Comparison of ENCODE assay signal across 23 cellular contexts in genomic region chr3:171506743-171507319, GRCh38. TPM values are rescaled to one million over a fixed set of nuclear protein-coding genes. Genes with fewer than 3 reads are reported as not detected.
DNase-seq lines count a peak whose midpoint lies in the region; ATAC-seq, FAIRE-seq and TF ChIP-seq lines count a peak whose summit lies in the region.
"Had no signal": no experiment of that assay in that cellular context is flagged by ENCODE, and none has a peak within 500 bp of the region (broad histone marks: within the 10 kb centered on the region; RNA-seq: fewer than 3 reads in every experiment).

No MANE protein-coding gene starts in this region.

- intact Hi-C loops in K562 (cut with micrococcal nuclease): no loop called here
- intact Hi-C loops in activated CD4-positive, alpha-beta T cell treated with anti-CD3 and anti-CD28 coated beads, Interleukin-2, amount 10 ng/mL, durations not matched to agents 24 days and 14 days (cut with micrococcal nuclease): no loop called here

- no peak for ATAC-seq in K562
- ATAC-seq: GM23338 had no signal

- TF ChIP-seq RAD21 in K562 (CRISPR knock-in tag; conservative IDR thresholded peaks at IDR 0.05 in 1 of 2, IDR thresholded peaks at IDR 0.05 in 1 of 2): no peak

- H2AFZ ChIP-seq in ACC112 (ENCODE audit: low read length, unreplicated experiment) (no peak overlapping the region), K562 (ENCODE audit: low read depth, low read length) (no peak overlapping the region)
- H2AFZ ChIP-seq: GM23338, PC-9 had no signal

- no peaks in the 10 kb centered on the region for H3K36me3 Mint-ChIP-seq in activated CD4-positive, alpha-beta T cell treated with anti-CD3 and anti-CD28 coated beads, Interleukin-2, amount 10 ng/mL, durations not matched to agents 24 days and 14 days (ENCODE audit: low read depth)

- H3K4me2 ChIP-seq in K562 (ENCODE audit: insufficient read depth, low read length): no peak overlapping the region
- H3K4me2 ChIP-seq: GM23338, PC-9 had no signal

- H3K27me3 ChIP-seq in ACC112 (ENCODE audit: insufficient read depth, low read length) (no peaks in the 10 kb centered on the region), K562 (ENCODE audit: control insufficient read depth in 2 of 2, insufficient read depth in 2 of 2, low read length in 2 of 2) (no peaks in the 10 kb centered on the region), H7 (ENCODE audit: control insufficient read depth, insufficient read depth, low read length) (no peaks in the 10 kb centered on the region)
- H3K27me3 ChIP-seq: SJSA1 had no signal

- H3K4me1 Mint-ChIP-seq in activated CD4-positive, alpha-beta T cell treated with anti-CD3 and anti-CD28 coated beads, Interleukin-2, amount 10 ng/mL, durations not matched to agents 24 days and 14 days: no peaks in the 10 kb centered on the region
- H3K4me1 Mint-ChIP-seq: B cell, GM23338 had no signal

- CTCF ChIA-PET in K562 (lab: Yijun Ruan, JAX; ENCODE audit: low intra/inter-chr PET ratio): no interaction called here

- DNase-seq in LNCaP clone FGC (ENCODE audit: low read depth) (peak; percentile 51), K562 (ENCODE audit: extremely low read depth in 1 of 4, low spot score in 3 of 4) (no peak), fibroblast of mammary gland (ENCODE audit: low read depth) (peak; percentile 38), cerebellar cortex (ENCODE audit: low spot score) (no peak), glomerular visceral epithelial cell (ENCODE audit: extremely low spot score) (no peak), H7 (no peak)
- DNase-seq in activated CD4-positive, alpha-beta T cell treated with anti-CD3 and anti-CD28 coated beads, Interleukin-2, amount 10 ng/mL, durations not matched to agents 24 days and 14 days: no peak
- DNase-seq: 8988T, COR-L47, DMS 273 treated with DMSO at 0.1 percent for 48 hours, KG1, NCI-H1417, NCI-H187, NCI-H2107, NCI-H2227 treated with DMSO at 0.1 percent for 48 hours, NCI-H524 treated with DMSO at 0.1 percent for 48 hours, PC-9 had no signal

- BruUV-seq in K562 (replicated peaks; lab: Mats Ljungman, UMichigan): no TSS peak

- peaks cover 7% of the 10 kb centered on the region for H3K9me3 Mint-ChIP-seq in activated CD4-positive, alpha-beta T cell treated with anti-CD3 and anti-CD28 coated beads, Interleukin-2, amount 10 ng/mL, durations not matched to agents 24 days and 14 days
- H3K9me3 Mint-ChIP-seq: GM23338 had no signal

- peak overlapping the region; percentile 36; the same call in 1 of the 2 replicates for H3K27ac ChIP-seq in ACC112 (ENCODE audit: low read depth, low read length)
- H3K27ac ChIP-seq in K562 (ENCODE audit: extremely low read depth, low read depth, low read length): no peak overlapping the region
- H3K27ac ChIP-seq: PC-9, SJSA1 had no signal

- no peak overlapping the region for H3K4me3 ChIP-seq in ACC112 (ENCODE audit: low read depth, low read length)
- no peak overlapping the region for H3K4me3 ChIP-seq in LNCaP clone FGC (ENCODE audit: low read depth, low read length)
- H3K4me3 ChIP-seq in K562: no peak overlapping the region
- H3K4me3 ChIP-seq in fibroblast of mammary gland (ENCODE audit: control insufficient read depth, low read depth, low read length): no peak overlapping the region
- no peak overlapping the region for H3K4me3 ChIP-seq in H7 (ENCODE audit: insufficient read depth, low read depth, low read length)
- H3K4me3 ChIP-seq: GM23338, PC-9, SJSA1 had no signal

- H3K36me3 ChIP-seq in ACC112 (ENCODE audit: insufficient read depth, low read length) (no peaks in the 10 kb centered on the region), K562 (ENCODE audit: control insufficient read depth, insufficient read depth, low read length) (no peaks in the 10 kb centered on the region; the same call in 2 of the 3 replicates), H7 (replicated peaks; ENCODE audit: control insufficient read depth, insufficient read depth, low read length) (no peaks in the 10 kb centered on the region)
- H3K36me3 ChIP-seq: SJSA1 had no signal

- no peak overlapping the region for H3K4me3 Mint-ChIP-seq in activated CD4-positive, alpha-beta T cell treated with anti-CD3 and anti-CD28 coated beads, Interleukin-2, amount 10 ng/mL, durations not matched to agents 24 days and 14 days
- H3K4me3 Mint-ChIP-seq: B cell, GM23338 had no signal

- POLR2A ChIA-PET in K562 (lab: Yijun Ruan, JAX): interaction anchor here (1.0 kb wide), 1 partner anchor 17 kb away, joined by 4 read pairs; no protein-coding TSS in a partner anchor

- H3K79me2 ChIP-seq in ACC112 (ENCODE audit: control insufficient read depth, insufficient read depth, low read length, unreplicated experiment): no peaks in the 10 kb centered on the region
- no peaks in the 10 kb centered on the region for H3K79me2 ChIP-seq in K562 (ENCODE audit: control insufficient read depth, insufficient read depth, low read length)

- no peak overlapping the region for H3K9ac ChIP-seq in K562 (ENCODE audit: insufficient read depth in 1 of 2, low read depth in 2 of 2, low read length in 2 of 2)

- no peaks in the 10 kb centered on the region for H4K20me1 ChIP-seq in K562 (replicated peaks; ENCODE audit: control insufficient read depth, insufficient read depth, low read length)

- H3K27me3 Mint-ChIP-seq in activated CD4-positive, alpha-beta T cell treated with anti-CD3 and anti-CD28 coated beads, Interleukin-2, amount 10 ng/mL, durations not matched to agents 24 days and 14 days: peaks cover 6% of the 10 kb centered on the region

- FAIRE-seq in K562 (lab: Jason Lieb, UNC): no peak
- FAIRE-seq: GM12891, GM19239 had no signal

- H3K4me1 ChIP-seq in ACC112 (ENCODE audit: control insufficient read depth, insufficient read depth, low read length, unreplicated experiment): peaks cover 9% of the 10 kb centered on the region
- peaks cover 0 to 22% of the 10 kb centered on the region in 2 experiments; a peak in 3 of 5 replicates for H3K4me1 ChIP-seq in K562 (replicated peaks in 1 of 2; ENCODE audit: control insufficient read depth in 2 of 2, insufficient read depth in 2 of 2, low read length in 2 of 2)
- H3K4me1 ChIP-seq: SJSA1 had no signal

- peaks cover 4% of the 10 kb centered on the region; the same call in 1 of the 2 replicates for H3K9me3 ChIP-seq in K562 (replicated peaks; ENCODE audit: control insufficient read depth, insufficient read depth, low read depth, low read length)
- H3K9me3 ChIP-seq: SJSA1 had no signal

- WGBS in K562 (ENCODE audit: insufficient coverage, low coverage, missing lambda C conversion rate): 66% methylated on average over 5 of the region's 5 CpGs

- H3K27ac Mint-ChIP-seq in activated CD4-positive, alpha-beta T cell treated with anti-CD3 and anti-CD28 coated beads, Interleukin-2, amount 10 ng/mL, durations not matched to agents 24 days and 14 days: no peak overlapping the region
- H3K27ac Mint-ChIP-seq: B cell, GM23338 had no signal

- in situ Hi-C loops in K562 (cut with MboI): no loop called here

- TF ChIP-seq CTCF in LNCaP clone FGC (IDR thresholded peaks at IDR 0.05; ENCODE audit: control insufficient read depth, extremely low read depth, insufficient read depth): no peak
- TF ChIP-seq CTCF in K562 (IDR thresholded peaks at IDR 0.05 in 2 of 3, conservative IDR thresholded peaks at IDR 0.05 in 1 of 3; ENCODE audit: insufficient read depth in 2 of 3, low read depth in 1 of 3, low read length in 3 of 3): no peak
- no peak for TF ChIP-seq CTCF in fibroblast of mammary gland (conservative IDR thresholded peaks at IDR 0.05; ENCODE audit: control insufficient read depth, insufficient read depth, low read depth, low read length)

- TF ChIP-seq EP300 in K562 (IDR thresholded peaks at IDR 0.05; ENCODE audit: low read length): no peak

- no peaks in the 10 kb centered on the region for H3K9me1 ChIP-seq in K562 (ENCODE audit: control insufficient read depth, insufficient read depth, low read length)

- TF ChIP-seq POLR2A in K562 (conservative IDR thresholded peaks at IDR 0.05): no peak

TF ChIP-seq in K562, 482 proteins besides CTCF, POLR2A, EP300 and RAD21 (continues in another document):
- TF ChIP-seq FOSL1 (tag; conservative IDR thresholded peaks at IDR 0.05): peak; percentile 75
- 0 out of 2 replicates have a peak, but pooled peaks have one; percentile 52 for TF ChIP-seq ZKSCAN1 (IDR thresholded peaks at IDR 0.05; ENCODE audit: low read depth, low read length)
- no peak for TF ChIP-seq HMGN3 (IDR thresholded peaks at IDR 0.05; ENCODE audit: borderline replicate concordance, extremely low read depth, insufficient read length, low read depth, low read length)
- no peak for TF ChIP-seq KLF16 (IDR thresholded peaks at IDR 0.05)
- peak; percentile 67 for TF ChIP-seq BCOR (IDR thresholded peaks at IDR 0.05)
- TF ChIP-seq RBM25 (IDR thresholded peaks at IDR 0.05; ENCODE audit: low read depth, low read length, severe bottlenecking): peak; percentile 91
- peak; percentile 12 to 70; a peak in 2 of 4 replicates for TF ChIP-seq KDM1A (IDR thresholded peaks at IDR 0.05)

RNA-seq across cellular contexts. Expression of gene TNIK, which starts 46.6 kb away (rescaled TPM):
- 52.4 and 113 TPM in 2 replicates for total RNA-seq in K562 (2011; cell fraction: chromatin; rRNA removed; ENCODE audit: low replicate concordance)
- total RNA-seq in K562 (2011; cell fraction: nucleolus; rRNA removed): 18.5 and 29.7 TPM in 2 replicates
- 43.6 and 75.6 TPM in 2 replicates for total RNA-seq in K562 (2011; cell fraction: nucleoplasm; rRNA removed)
- total RNA-seq in K562 (2014; rRNA removed): 24.7 and 27.0 TPM in 2 replicates
- 24.2 and 29.6 TPM in 2 replicates for total RNA-seq in K562 (2014; rRNA removed; fragmentation: Illumina TruSeq; extraction: Trizol)
- 23.5 and 27.3 TPM in 2 replicates for total RNA-seq in K562 (2015; rRNA removed; fragmentation: Illumina TruSeq; extraction: Trizol)
- 34.2 and 38.8 TPM in 2 replicates for total RNA-seq in K562 (2021)
- 23.1 and 29.7 TPM in 2 replicates for polyA plus RNA-seq in K562 (2011; rRNA removed)
- polyA plus RNA-seq in K562 (2011; cell fraction: cytosol; rRNA removed): 8.2 and 12.3 TPM in 2 replicates
- polyA plus RNA-seq in K562 (2011; cell fraction: nucleus; rRNA removed): 58.7 and 77.6 TPM in 2 replicates
- 25.2 and 29.4 TPM in 2 replicates for polyA plus RNA-seq in K562 (2012)
- 39.0 and 41.2 TPM in 2 replicates for polyA plus RNA-seq in K562 (2014; fragmentation: Illumina TruSeq; extraction: Trizol)
- polyA plus RNA-seq in K562 (2014; fragmentation: Nextera tagmentation; extraction: Ambion mirVana): 1 to 10 TPM; 6.6 to 6.8 TPM
- polyA plus RNA-seq in K562 (2014; rRNA removed): 22.2 and 22.3 TPM in 2 replicates
- 48.4 and 50.0 TPM in 2 replicates for polyA minus RNA-seq in K562 (2011; rRNA and poly(A)+ RNA removed)
- polyA minus RNA-seq in K562 (2011; cell fraction: cytosol; rRNA and poly(A)+ RNA removed): 15.6 and 16.9 TPM in 2 replicates
- 39.2 and 45.5 TPM in 2 replicates for polyA minus RNA-seq in K562 (2011; cell fraction: nucleus; rRNA and poly(A)+ RNA removed)
- 24.5 and 27.4 TPM in 2 replicates for total RNA-seq in activated CD4-positive, alpha-beta T cell treated with anti-CD3 and anti-CD28 coated beads, Interleukin-2, amount 10 ng/mL, durations not matched to agents 24 days and 14 days
- total RNA-seq in H7 (2014; rRNA removed; shearing (Covaris generic)): 16.4 and 20.7 TPM in 2 replicates

Comparison
In these comparisons a context has a peak if more than half of its experiments do, and no peak if none do; other contexts are left out.
1. DNase-seq: peak in LNCaP clone FGC (single experiment) and fibroblast of mammary gland (single experiment); none in K562 (0 of 4), cerebellar cortex (single experiment), activated CD4-positive, alpha-beta T cell treated with anti-CD3 and anti-CD28 coated beads, Interleukin-2, amount 10 ng/mL, durations not matched to agents 24 days and 14 days (single experiment), glomerular visceral epithelial cell (single experiment) and H7 (single experiment).